Comparison of ENCODE assay signal across 8 cellular contexts in genomic region chr14:105086833-105087307, GRCh38. TPM values are rescaled to one million over a fixed set of nuclear protein-coding genes. Genes with fewer than 3 reads are reported as not detected.
DNase-seq lines count a peak whose midpoint lies in the region; ATAC-seq and TF ChIP-seq lines count a peak whose summit lies in the region.

No MANE protein-coding gene starts in this region.

- peak overlapping the region; percentile 63 for H3K27ac Mint-ChIP-seq in activated naive CD8-positive, alpha-beta T cell treated with anti-CD3 and anti-CD28 coated beads, Interleukin-2, amount 10 ng/mL, durations not matched to agents 7 days and 5 days

- intact Hi-C loops in left ventricle myocardium superior (cut with micrococcal nuclease) = no loop called here
- intact Hi-C loops in sigmoid colon (cut with DNase I) = no loop called here

- H3K4me2 ChIP-seq in DOHH2 (ENCODE audit: low read length) = peak overlapping the region; percentile 60

- H3K4me1 ChIP-seq in DOHH2 (ENCODE audit: control insufficient read depth, low read length) = peaks cover 8% of the 10 kb centered on the region
- H3K4me1 ChIP-seq in sigmoid colon = peaks cover 0 to 51% (median 39%) of the 10 kb centered on the region in 4 donors

- no peak for TF ChIP-seq EP300 in sigmoid colon (IDR thresholded peaks at IDR 0.05)

- TF ChIP-seq CTCF in DOHH2 (IDR thresholded peaks at IDR 0.05; ENCODE audit: low read depth, low read length, poor library complexity, severe bottlenecking) = peak; percentile 72
- peak; percentile 68 to 79 (median 74) for TF ChIP-seq CTCF in sigmoid colon (IDR thresholded peaks at IDR 0.05)

- H3K9me2 ChIP-seq in DOHH2 (replicated peaks; ENCODE audit: control insufficient read depth, low read length) = no peaks in the 10 kb centered on the region

- peak overlapping the region; percentile 32; the same call in 1 of the 2 replicates for H3K4me3 ChIP-seq in DOHH2 (ENCODE audit: low read length)
- H3K4me3 ChIP-seq in sigmoid colon = peak overlapping the region; percentile 20 to 69 (median 52)

- H3F3A ChIP-seq in DOHH2 (ENCODE audit: control insufficient read depth, insufficient read depth) = no peaks in the 10 kb centered on the region

- no peaks in the 10 kb centered on the region for H3K9me3 ChIP-seq in DOHH2 (ENCODE audit: control insufficient read depth, insufficient read depth, low read length)
- H3K9me3 ChIP-seq in sigmoid colon = no peaks in the 10 kb centered on the region

- H3K27me3 Mint-ChIP-seq in activated naive CD8-positive, alpha-beta T cell treated with anti-CD3 and anti-CD28 coated beads, Interleukin-2, amount 10 ng/mL, durations not matched to agents 7 days and 5 days = peaks cover 12% of the 10 kb centered on the region

- H3K4me3 Mint-ChIP-seq in activated naive CD8-positive, alpha-beta T cell treated with anti-CD3 and anti-CD28 coated beads, Interleukin-2, amount 10 ng/mL, durations not matched to agents 7 days and 5 days = peak overlapping the region; percentile 78

- H3K4me1 Mint-ChIP-seq in activated naive CD8-positive, alpha-beta T cell treated with anti-CD3 and anti-CD28 coated beads, Interleukin-2, amount 10 ng/mL, durations not matched to agents 7 days and 5 days = peaks cover 16% of the 10 kb centered on the region

- DNase-seq in Kasumi-1 (lab: John Stamatoyannopoulos, UW) = peak; percentile 69 to 74
- DNase-seq in SW480 (ENCODE audit: low spot score) = peak; percentile 83
- DNase-seq in activated naive CD8-positive, alpha-beta T cell treated with anti-CD3 and anti-CD28 coated beads, Interleukin-2, amount 10 ng/mL, durations not matched to agents 7 days and 5 days = peak; percentile 94
- peak; percentile 93 for DNase-seq in left ventricle myocardium superior
- peak; percentile 89 for DNase-seq in sigmoid colon

- no peaks in the 10 kb centered on the region for H3K79me2 ChIP-seq in DOHH2 (ENCODE audit: control insufficient read depth, low read length)

- 0% methylated on average over 45 of the region's 45 CpGs for WGBS in sigmoid colon, 2 donors

- H3K9me3 Mint-ChIP-seq in activated naive CD8-positive, alpha-beta T cell treated with anti-CD3 and anti-CD28 coated beads, Interleukin-2, amount 10 ng/mL, durations not matched to agents 7 days and 5 days = no peaks in the 10 kb centered on the region

- TF ChIP-seq POLR2A in sigmoid colon (IDR thresholded peaks at IDR 0.05) = no peak

- H3K27ac ChIP-seq in DOHH2 (ENCODE audit: low read depth, low read length) (no peak overlapping the region), sigmoid colon (peak overlapping the region; percentile 54 to 87 (median 77))

- no peaks in the 10 kb centered on the region for H4K20me1 ChIP-seq in DOHH2 (ENCODE audit: control insufficient read depth, insufficient read depth, low read depth, low read length)

- POLR2A ChIA-PET in activated naive CD8-positive, alpha-beta T cell treated with anti-CD3 and anti-CD28 coated beads, Interleukin-2, amount 10 ng/mL, durations not matched to agents 7 days and 5 days (lab: Charles Lee) = interaction anchor here (0.6 to 4.6 kb wide), 13 partner anchors 11 to 298 kb away, joined by 3 to 62 read pairs (median 3); partner anchors contain the start of genes BRF1, CDCA4, CLBA1 and GPR132

- H3K36me3 Mint-ChIP-seq in activated naive CD8-positive, alpha-beta T cell treated with anti-CD3 and anti-CD28 coated beads, Interleukin-2, amount 10 ng/mL, durations not matched to agents 7 days and 5 days = no peaks in the 10 kb centered on the region

- peaks cover 51% of the 10 kb centered on the region for H3K27me3 ChIP-seq in DOHH2 (ENCODE audit: control insufficient read depth, low read length)
- no peaks in the 10 kb centered on the region for H3K27me3 ChIP-seq in sigmoid colon

- ATAC-seq in GM21576 (IDR thresholded peaks at IDR 0.05; ENCODE audit: unreplicated experiment) (peak; percentile 67), left ventricle myocardium superior (peak; percentile 67), GM19035 (IDR thresholded peaks at IDR 0.05; ENCODE audit: unreplicated experiment) (no peak)
- ATAC-seq in activated naive CD8-positive, alpha-beta T cell treated with anti-CD3 and anti-CD28 coated beads, Interleukin-2, amount 10 ng/mL, durations not matched to agents 7 days and 5 days (ENCODE audit: low read depth) = peak; percentile 87

- H3K36me3 ChIP-seq in DOHH2 (ENCODE audit: control insufficient read depth, low read length) (no peaks in the 10 kb centered on the region), sigmoid colon (no peaks in the 10 kb centered on the region)

RNA-seq across cellular contexts. Expression of gene GPR132, which starts 21.6 kb away (rescaled TPM):
- total RNA-seq in activated naive CD8-positive, alpha-beta T cell treated with anti-CD3 and anti-CD28 coated beads, Interleukin-2, amount 10 ng/mL, durations not matched to agents 7 days and 5 days = 10 to 100 TPM; 43.5 to 46.6 TPM
- total RNA-seq in left ventricle myocardium superior (1.3 TPM), sigmoid colon (1 to 10 TPM; 1.8 to 2.3 (median 2.0) TPM)
- 1 to 10 TPM in 2 of 3 donors, under 1 TPM in 1; 0.60 to 8.4 (median 1.4) TPM for polyA plus RNA-seq in sigmoid colon

Comparison
In these comparisons a context has a peak if more than half of its experiments do, and no peak if none do; other contexts are left out.
1. RNA of gene GPR132, which starts 21.6 kb away (total RNA-seq): 43.5 to 46.6 TPM in activated naive CD8-positive, alpha-beta T cell treated with anti-CD3 and anti-CD28 coated beads, Interleukin-2, amount 10 ng/mL, durations not matched to agents 7 days and 5 days; 1.8 to 2.3 TPM in sigmoid colon and 1.3 TPM in left ventricle myocardium superior (single experiment); every median in the first group is over 10 times any median in the second.
2. Peak in every context shown above with its lines, with median percentiles within 50 percentile points of each other: DNase-seq.